ENCODE assay signal across 31 cellular contexts in the genomic region with DNA sequence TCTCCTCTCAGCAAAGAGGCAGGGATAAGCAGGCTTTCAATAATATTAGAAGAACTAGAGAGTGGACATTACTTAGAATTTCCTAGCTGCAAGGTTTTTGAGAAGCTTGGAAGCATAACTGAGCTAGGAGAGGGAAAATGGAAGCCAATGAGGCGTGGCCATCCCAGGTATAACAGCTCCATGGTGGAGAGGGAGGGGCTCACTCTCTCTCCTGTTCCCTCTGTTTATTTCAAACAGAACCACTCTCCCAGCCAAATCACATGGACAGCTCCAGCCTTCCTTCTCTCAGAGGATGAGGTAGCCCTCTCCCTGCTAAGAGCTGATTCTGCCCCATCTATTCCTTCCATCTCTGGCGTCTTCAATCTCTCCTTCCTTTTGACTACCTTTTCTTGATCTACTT.
A peak's percentile ranks its signal among the peaks of the same experiment; 100 is the strongest.
DNase-seq lines count a peak whose midpoint lies in the region; ATAC-seq and TF ChIP-seq lines count a peak whose summit lies in the region.
"Had no signal": no experiment of that assay in that cellular context is flagged by ENCODE, and none has a peak within 500 bp of the region (broad histone marks: within the 10 kb centered on the region; RNA-seq: fewer than 3 reads in every experiment).

No MANE protein-coding gene starts in this region.

- POLR2A ChIA-PET in WTC11 (lab: Charles Lee): interaction anchor here (1.2 kb wide), 1 partner anchor 48 kb away, joined by 3 read pairs; no protein-coding TSS in a partner anchor

- CTCF ChIA-PET in WTC11 (lab: Charles Lee): interaction anchor here (0.7 to 1.2 kb wide), 3 partner anchors 81 to 409 kb away, joined by 3 read pairs; no protein-coding TSS in a partner anchor

- no peaks in the 10 kb centered on the region for H3K9me3 Mint-ChIP-seq in WTC11
- peaks cover 4% of the 10 kb centered on the region for H3K9me3 Mint-ChIP-seq in activated T-cell treated with anti-CD3 and anti-CD28 coated beads, Interleukin-2, amount 50 U/mL, for 4 hours
- H3K9me3 Mint-ChIP-seq: CD4-positive, alpha-beta T cell; CD8-positive, alpha-beta T cell had no signal

- no peak overlapping the region for H3K27ac Mint-ChIP-seq in WTC11
- H3K27ac Mint-ChIP-seq: B cell; CD14-positive monocyte; CD4-positive, alpha-beta memory T cell; CD4-positive, alpha-beta T cell; CD4-positive, CD25-positive, alpha-beta regulatory T cell; CD8-positive, alpha-beta T cell had no signal

- H3K36me3 Mint-ChIP-seq in WTC11: no peaks in the 10 kb centered on the region
- no peaks in the 10 kb centered on the region for H3K36me3 Mint-ChIP-seq in activated T-cell treated with anti-CD3 and anti-CD28 coated beads, Interleukin-2, amount 50 U/mL, for 4 hours (ENCODE audit: insufficient read depth)
- H3K36me3 Mint-ChIP-seq: CD14-positive monocyte; CD4-positive, alpha-beta memory T cell; CD4-positive, CD25-positive, alpha-beta regulatory T cell; CD8-positive, alpha-beta memory T cell; CD8-positive, alpha-beta T cell had no signal

- peaks cover 28% of the 10 kb centered on the region for H3K4me1 Mint-ChIP-seq in WTC11
- H3K4me1 Mint-ChIP-seq in activated T-cell treated with anti-CD3 and anti-CD28 coated beads, Interleukin-2, amount 50 U/mL, for 4 hours (ENCODE audit: low read depth): no peaks in the 10 kb centered on the region
- H3K4me1 Mint-ChIP-seq: B cell; CD14-positive monocyte; CD4-positive, alpha-beta memory T cell; CD4-positive, CD25-positive, alpha-beta regulatory T cell; CD8-positive, alpha-beta memory T cell had no signal

- no peak for TF ChIP-seq CTCF in WTC11 (IDR thresholded peaks at IDR 0.05)

- peak; percentile 17 for DNase-seq in NCI-H748 (lab: John Stamatoyannopoulos, UW; ENCODE audit: unreplicated experiment)
- DNase-seq in NCI-H748 treated with DMSO at 0.1 percent for 48 hours (lab: John Stamatoyannopoulos, UW): no peak
- peak; percentile 28 for DNase-seq in ELF-1 (ENCODE audit: low read depth, low spot score)
- no peak for DNase-seq in WTC11 (ENCODE audit: low spot score)
- peak; percentile 53 for DNase-seq in left kidney (ENCODE audit: low read depth, low spot score)
- no peak for DNase-seq in activated T-cell treated with anti-CD3 and anti-CD28 coated beads, Interleukin-2, amount 50 U/mL, for 4 hours
- DNase-seq: 8988T; ACHN; AML-193; BE2C; C1 segment of cervical spinal cord; Caco-2; Calu3; CD4-positive, alpha-beta memory T cell; CD4-positive, alpha-beta T cell; CD4-positive, CD25-positive, alpha-beta regulatory T cell; CD8-positive, alpha-beta memory T cell; CD8-positive, alpha-beta T cell; COR-L47; DMS 273 treated with DMSO at 0.1 percent for 48 hours; DMS153; DMS53; DMS79; DMS79 treated with DMSO at 0.1 percent for 48 hours; DND-41; EL had no signal

- H3K4me3 Mint-ChIP-seq in WTC11: no peak overlapping the region
- no peak overlapping the region for H3K4me3 Mint-ChIP-seq in activated T-cell treated with anti-CD3 and anti-CD28 coated beads, Interleukin-2, amount 50 U/mL, for 4 hours
- H3K4me3 Mint-ChIP-seq: B cell; CD14-positive monocyte; CD4-positive, alpha-beta memory T cell; CD4-positive, alpha-beta T cell; CD4-positive, CD25-positive, alpha-beta regulatory T cell; CD8-positive, alpha-beta memory T cell; CD8-positive, alpha-beta T cell had no signal

- ATAC-seq in WTC11 (peak; percentile 53), HG02981 (IDR thresholded peaks at IDR 0.05; ENCODE audit: unreplicated experiment) (no peak), HG03521 (IDR thresholded peaks at IDR 0.05; ENCODE audit: unreplicated experiment) (no peak)
- no peak for ATAC-seq in activated T-cell treated with anti-CD3 and anti-CD28 coated beads, Interleukin-2, amount 50 U/mL, for 4 hours
- ATAC-seq: A549; CD8-positive, alpha-beta T cell had no signal

- H3K27me3 Mint-ChIP-seq in WTC11 (ENCODE audit: low read depth): no peaks in the 10 kb centered on the region
- H3K27me3 Mint-ChIP-seq in activated T-cell treated with anti-CD3 and anti-CD28 coated beads, Interleukin-2, amount 50 U/mL, for 4 hours (ENCODE audit: low read depth): peaks cover 3% of the 10 kb centered on the region
- H3K27me3 Mint-ChIP-seq: B cell; CD4-positive, CD25-positive, alpha-beta regulatory T cell had no signal

TF ChIP-seq in WTC11, 78 proteins besides CTCF, POLR2A, EP300 and RAD21:
- TF ChIP-seq PRRX2 (CRISPR knock-in tag; IDR thresholded peaks at IDR 0.05) (no peak), FOXK1 (CRISPR knock-in tag; IDR thresholded peaks at IDR 0.05) (no peak), MAX (CRISPR knock-in tag; IDR thresholded peaks at IDR 0.05) (no peak), ZNF396 (CRISPR knock-in tag; IDR thresholded peaks at IDR 0.05; ENCODE audit: borderline replicate concordance) (no peak), ATF1 (CRISPR knock-in tag; IDR thresholded peaks at IDR 0.05) (no peak), ATF2 (CRISPR knock-in tag; IDR thresholded peaks at IDR 0.05; ENCODE audit: borderline replicate concordance, low read depth) (no peak), TP53 (CRISPR knock-in tag; IDR thresholded peaks at IDR 0.05) (no peak)
- TF ChIP-seq, protein P1, sequence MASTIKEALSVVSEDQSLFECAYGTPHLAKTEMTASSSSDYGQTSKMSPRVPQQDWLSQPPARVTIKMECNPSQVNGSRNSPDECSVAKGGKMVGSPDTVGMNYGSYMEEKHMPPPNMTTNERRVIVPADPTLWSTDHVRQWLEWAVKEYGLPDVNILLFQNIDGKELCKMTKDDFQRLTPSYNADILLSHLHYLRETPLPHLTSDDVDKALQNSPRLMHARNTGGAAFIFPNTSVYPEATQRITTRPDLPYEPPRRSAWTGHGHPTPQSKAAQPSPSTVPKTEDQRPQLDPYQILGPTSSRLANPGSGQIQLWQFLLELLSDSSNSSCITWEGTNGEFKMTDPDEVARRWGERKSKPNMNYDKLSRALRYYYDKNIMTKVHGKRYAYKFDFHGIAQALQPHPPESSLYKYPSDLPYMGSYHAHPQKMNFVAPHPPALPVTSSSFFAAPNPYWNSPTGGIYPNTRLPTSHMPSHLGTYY (CRISPR knock-in tag; IDR thresholded peaks at IDR 0.05): no peak
TF ChIP-seq in WTC11: peak in this region for 0.

Comparison
In these comparisons a context has a peak if more than half of its experiments do, and no peak if none do; other contexts are left out.
1. DNase-seq: peak in NCI-H748 (single experiment), ELF-1 (single experiment) and left kidney (single experiment); none in NCI-H748 treated with DMSO at 0.1 percent for 48 hours (single experiment), WTC11 (single experiment) and activated T-cell treated with anti-CD3 and anti-CD28 coated beads, Interleukin-2, amount 50 U/mL, for 4 hours (single experiment).